ENCODE assay signal across 15 cellular contexts in the genomic region with DNA sequence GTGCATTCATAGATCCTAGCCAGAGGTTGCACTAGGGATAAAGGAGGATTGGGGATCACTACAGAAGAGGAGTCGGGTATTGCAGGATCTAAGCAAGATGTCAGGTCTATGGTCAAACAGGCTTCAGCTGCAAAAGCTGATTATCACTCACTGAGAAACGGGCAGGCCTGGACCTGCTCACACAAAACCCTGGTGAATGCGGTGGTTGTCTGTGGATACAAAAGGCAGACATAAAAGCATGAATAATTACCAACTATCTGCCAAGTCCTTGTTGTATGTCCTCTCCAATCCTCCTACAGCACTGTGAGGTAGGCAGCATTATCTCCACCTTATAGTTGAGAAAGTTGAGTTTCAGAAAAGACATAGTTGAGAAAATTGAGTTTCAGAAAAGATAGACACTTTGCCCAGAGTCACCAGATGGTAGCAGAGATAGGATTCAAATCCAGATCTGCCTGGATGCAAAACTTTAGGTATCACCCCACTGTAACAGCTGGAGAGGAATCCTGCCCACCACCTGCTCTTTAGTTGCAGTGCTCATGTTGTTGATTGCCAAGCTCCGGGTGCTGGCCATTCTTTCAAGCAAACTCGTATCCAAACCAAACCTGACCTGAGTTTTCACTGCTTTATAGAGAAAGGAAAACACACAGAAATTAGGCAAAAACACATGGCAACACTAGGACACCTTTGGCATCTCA. TPM values are rescaled to one million over a fixed set of nuclear protein-coding genes. Genes with fewer than 3 reads are reported as not detected.
DNase-seq lines count a peak whose midpoint lies in the region; ATAC-seq and TF ChIP-seq lines count a peak whose summit lies in the region.
"Had no signal": no experiment of that assay in that cellular context is flagged by ENCODE, and none has a peak within 500 bp of the region (broad histone marks: within the 10 kb centered on the region; RNA-seq: fewer than 3 reads in every experiment).

No MANE protein-coding gene starts in this region.

- peak overlapping the region; percentile 26 for H3K27ac ChIP-seq in mammary epithelial cell (ENCODE audit: insufficient read depth, low read depth, low read length)
- H3K27ac ChIP-seq: right lobe of liver had no signal

- no peaks in the 10 kb centered on the region for H3K36me3 ChIP-seq in mammary epithelial cell (ENCODE audit: insufficient read depth, low read length)

- CTCF ChIA-PET in mammary epithelial cell (lab: Charles Lee; ENCODE audit: low non-redundant PET) = interaction anchor here (0.5 kb wide), 1 partner anchor 1145 kb away, joined by 3 read pairs; no protein-coding TSS in a partner anchor

- H3K9ac ChIP-seq in mammary epithelial cell (ENCODE audit: insufficient read depth, low read length) = no peak overlapping the region

- dilution Hi-C loops in mammary epithelial cell (cut with HindIII; ENCODE audit: low sequenced_read_pairs) = no loop called here

- no peaks in the 10 kb centered on the region for H4K20me1 ChIP-seq in mammary epithelial cell (ENCODE audit: insufficient read depth, low read length)

- no TSS peak for BruUV-seq in mammary epithelial cell (replicated peaks; lab: Mats Ljungman, UMichigan)

- in situ Hi-C loops in mammary epithelial cell (cut with MboI; ENCODE audit: low sequenced_read_pairs in 2 of 2) = loop anchor here in 1 of 2 donors (25.0 kb wide), 2 partner anchors 1028 to 1253 kb away; no protein-coding TSS in a partner anchor

- H2AFZ ChIP-seq in mammary epithelial cell (ENCODE audit: low read depth, low read length) = peak overlapping the region; percentile 43

- peaks cover 36% of the 10 kb centered on the region for H3K4me1 ChIP-seq in mammary epithelial cell (ENCODE audit: insufficient read depth, low read length)
- H3K4me1 ChIP-seq: right lobe of liver had no signal

- H3K4me3 ChIP-seq in mammary epithelial cell (replicated peaks in 1 of 3; ENCODE audit: insufficient read depth in 1 of 3, low read depth in 2 of 3, low read length in 3 of 3) = no peak overlapping the region
- H3K4me3 ChIP-seq: right lobe of liver had no signal

- intact Hi-C loops in mammary epithelial cell (cut with micrococcal nuclease) = loop anchor here (2.0 to 5.0 kb wide), 2 partner anchors 47 to 182 kb away; partner anchors contain the start of gene HOOK1

- H3K9me3 ChIP-seq in mammary epithelial cell (replicated peaks; ENCODE audit: insufficient read depth, low read length) = no peaks in the 10 kb centered on the region
- H3K9me3 ChIP-seq: right lobe of liver had no signal

- no peaks in the 10 kb centered on the region for H3K27me3 ChIP-seq in mammary epithelial cell (ENCODE audit: insufficient read depth, low read length)
- H3K27me3 ChIP-seq: right lobe of liver had no signal

- no peak for ATAC-seq in HG02759 (IDR thresholded peaks at IDR 0.05; ENCODE audit: unreplicated experiment)
- no peak for ATAC-seq in HG02623 (IDR thresholded peaks at IDR 0.05; ENCODE audit: unreplicated experiment)
- ATAC-seq: left colon, right lobe of liver had no signal

- WGBS in mammary epithelial cell (ENCODE audit: low coverage, missing lambda C conversion rate) = 0% methylated on average over 5 of the region's 5 CpGs

- peak overlapping the region; percentile 52 for H3K4me2 ChIP-seq in mammary epithelial cell (ENCODE audit: insufficient read depth, low read depth, low read length)

- no peaks in the 10 kb centered on the region for H3K79me2 ChIP-seq in mammary epithelial cell (ENCODE audit: insufficient read depth, low read length)

- TF ChIP-seq CTCF in mammary epithelial cell (conservative IDR thresholded peaks at IDR 0.05 in 1 of 2, IDR thresholded peaks at IDR 0.05 in 1 of 2; ENCODE audit: extremely low read depth in 1 of 2, insufficient read depth in 1 of 2, low read depth in 1 of 2, low read length in 2 of 2) = no peak

- DNase-seq in DMS 273 treated with DMSO at 0.1 percent for 48 hours (lab: John Stamatoyannopoulos, UW) (peak; percentile 65), NCI-H146 treated with DMSO at 0.1 percent for 48 hours (lab: John Stamatoyannopoulos, UW; ENCODE audit: unreplicated experiment) (peak; percentile 95), NCI-H69 (lab: John Stamatoyannopoulos, UW) (peak; percentile 94), mammary epithelial cell (peak; percentile 92), amniotic stem cell (lab: John Stamatoyannopoulos, UW) (no peak), AG08395 (ENCODE audit: low spot score) (no peak)
- DNase-seq: activated CD8-positive, alpha-beta memory T cell treated with anti-CD3 and anti-CD28 coated beads, Interleukin-2, amount 50 U/mL, for 4 hours; activated naive CD4-positive, alpha-beta T cell treated with anti-CD3 and anti-CD28 coated beads, Interleukin-2, amount 10 ng/mL, durations not matched to agents 7 days and 5 days; DND-41; left colon; occipital lobe; right lobe of liver; stimulated activated CD4-positive, alpha-beta T cell treated with anti-CD3 and anti-CD28 coated beads, Interleukin-2, amount 100 ng/mL, for 24 hours had no signal

RNA-seq across cellular contexts. Expression of gene HOOK1, which starts 49.6 kb away (rescaled TPM):
- total RNA-seq in mammary epithelial cell = 1 to 10 TPM; 3.8 to 9.6 TPM
- 1.9 TPM for polyA plus RNA-seq in mammary epithelial cell
- polyA minus RNA-seq in mammary epithelial cell = 0.52 TPM

Comparison
In these comparisons a context has a peak if more than half of its experiments do, and no peak if none do; other contexts are left out.
1. DNase-seq: peak in DMS 273 treated with DMSO at 0.1 percent for 48 hours (single experiment), NCI-H146 treated with DMSO at 0.1 percent for 48 hours (single experiment), NCI-H69 (single experiment) and mammary epithelial cell (single experiment); none in amniotic stem cell (single experiment) and AG08395 (single experiment).